ENCODE assay signal across 16 cellular contexts in genomic region chr7:16962986-16963385, GRCh38.
"Had no signal": no experiment of that assay in that cellular context is flagged by ENCODE, and none has a peak within 500 bp of the region (broad histone marks: within the 10 kb centered on the region; RNA-seq: fewer than 3 reads in every experiment).

No MANE protein-coding gene starts in this region.

- H3K36me3 ChIP-seq: neutrophil, stomach, uterus had no signal

- ATAC-seq: activated T-cell treated with anti-CD3 and anti-CD28 coated beads, Interleukin-2, amount 50 U/mL, for 4 hours; naive thymus-derived CD8-positive, alpha-beta T cell had no signal

- H3K27ac ChIP-seq: neutrophil, stomach had no signal

- DNase-seq: activated CD4-positive, alpha-beta T cell treated with anti-CD3 and anti-CD28 coated beads for 1 hour; activated CD4-positive, alpha-beta T cell treated with anti-CD3 and anti-CD28 coated beads, Interleukin-2, amount 50 U/mL, for 48 hours; activated gamma-delta T cell treated with Interleukin-2 at 50 U/mL for 16 hours; activated T-cell treated with anti-CD3 and anti-CD28 coated beads, Interleukin-2, amount 50 U/mL, for 4 hours; caudate nucleus; cortex of kidney; effector memory CD4-positive, alpha-beta T cell; hypothalamus; naive thymus-derived CD8-positive, alpha-beta T cell; retina; stimulated activated CD4-positive, alpha-beta T cell treated with anti-CD3 and anti-CD28 coated beads, Interleukin-4, amount 100 ng/mL, for 4 hours; stomach; T-helper 9 cell; uterus had no signal

- H3K9me3 ChIP-seq: neutrophil, uterus had no signal

- H3K27me3 ChIP-seq: neutrophil, stomach, uterus had no signal

- H3K4me3 ChIP-seq: lung, stomach, uterus had no signal
